7 cellular contexts compared by ENCODE assay signal in genomic region chr2:60152226-60152833, GRCh38.
DNase-seq lines count a peak whose midpoint lies in the region; ATAC-seq and TF ChIP-seq lines count a peak whose summit lies in the region.

No MANE protein-coding gene starts in this region.

- no peaks in the 10 kb centered on the region for H3K27me3 ChIP-seq in neutrophil

- no peak for DNase-seq in GM10266 (ENCODE audit: extremely low spot score)
- peak; percentile 29 for DNase-seq in KG1 (lab: John Stamatoyannopoulos, UW)
- peak; percentile 50 for DNase-seq in choroid plexus epithelial cell (ENCODE audit: low read depth)
- no peak for DNase-seq in left colon

- ATAC-seq in HG03196 (IDR thresholded peaks at IDR 0.05; ENCODE audit: unreplicated experiment) = no peak
- no peak for ATAC-seq in HG03175 (IDR thresholded peaks at IDR 0.05; ENCODE audit: unreplicated experiment)
- no peak for ATAC-seq in left colon

- H3K4me3 ChIP-seq in choroid plexus epithelial cell (ENCODE audit: low read depth, low read length) (no peak overlapping the region), neutrophil (ENCODE audit: low read depth in 1 of 2, low read length in 1 of 2) (no peak overlapping the region)

- no peaks in the 10 kb centered on the region for H3K36me3 ChIP-seq in neutrophil

- intact Hi-C loops in left colon (cut with DNase I, micrococcal nuclease) = no loop called here

- no peaks in the 10 kb centered on the region for H3K4me1 ChIP-seq in neutrophil (ENCODE audit: control insufficient read depth in 1 of 2, insufficient read depth in 1 of 2, low read depth in 1 of 2, low read length in 1 of 2)

- H3K9me3 ChIP-seq in neutrophil = no peaks in the 10 kb centered on the region

- peak; percentile 57 for TF ChIP-seq CTCF in GM10266 (IDR thresholded peaks at IDR 0.05; ENCODE audit: control insufficient read depth, insufficient read depth, low read depth, missing control alignments)
- peak; percentile 69 for TF ChIP-seq CTCF in choroid plexus epithelial cell (conservative IDR thresholded peaks at IDR 0.05; ENCODE audit: low read depth, low read length)
- TF ChIP-seq CTCF in neutrophil (IDR thresholded peaks at IDR 0.05) = peak; percentile 86

- H3K27ac ChIP-seq in neutrophil = no peak overlapping the region

Comparison
In these comparisons a context has a peak if more than half of its experiments do, and no peak if none do; other contexts are left out.
1. DNase-seq: peak in KG1 (single experiment) and choroid plexus epithelial cell (single experiment); none in GM10266 (single experiment) and left colon (0 of 2).
2. Peak in every context shown above with its lines, with median percentiles within 50 percentile points of each other: CTCF ChIP-seq.